Comparison of ENCODE assay signal across 28 cellular contexts in the genomic region with DNA sequence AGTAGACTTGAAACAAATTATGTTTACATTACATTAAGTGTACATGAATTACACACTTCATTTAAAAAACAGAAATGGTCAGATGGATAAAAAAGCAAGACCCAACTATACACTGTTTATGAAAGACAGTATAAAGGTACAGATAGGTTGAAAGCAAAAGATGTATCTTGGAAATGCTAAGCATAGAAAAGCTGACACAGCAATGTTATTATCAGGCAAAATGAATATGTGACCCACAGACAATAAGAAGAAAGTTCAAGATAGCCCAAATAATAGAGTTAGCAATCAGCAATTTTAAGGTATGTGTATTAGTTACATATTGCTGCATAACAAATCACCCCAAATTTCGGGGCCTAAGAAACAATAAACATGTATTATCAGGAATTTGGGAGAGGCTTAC.
"Had no signal": no experiment of that assay in that cellular context is flagged by ENCODE, and none has a peak within 500 bp of the region (broad histone marks: within the 10 kb centered on the region; RNA-seq: fewer than 3 reads in every experiment).

No MANE protein-coding gene starts in this region.

- FAIRE-seq: endometrium, islet of Langerhans, keratinocyte had no signal

- DNase-seq: dermis blood vessel endothelial cell; dorsolateral prefrontal cortex; effector CD4-positive, alpha-beta T cell; effector memory CD4-positive, alpha-beta T cell; erythroblast; esophagus squamous epithelium; foreskin fibroblast; foreskin melanocyte; gastrocnemius medialis; glutamatergic neuron; head of caudate nucleus; heart right ventricle; hippocampal formation; left cardiac atrium; left lung; left ventricle myocardium superior; lower lobe of right lung; mesenchymal stem cell; mucosa of descending colon; naive B cell; naive thymus-derived CD8-positive, alpha-beta T cell had no signal

- H3K27ac ChIP-seq: coronary artery, dorsolateral prefrontal cortex, epithelial cell of prostate, esophagus squamous epithelium, gastrocnemius medialis, heart right ventricle, left lung, lower lobe of right lung had no signal

- H3K36me3 Mint-ChIP-seq: mesothelial cell of epicardium; naive B cell; naive thymus-derived CD8-positive, alpha-beta T cell had no signal

- H3K27me3 ChIP-seq: dorsolateral prefrontal cortex, esophagus squamous epithelium, gastrocnemius medialis, heart right ventricle, left lung had no signal

- H3K27ac Mint-ChIP-seq: mesothelial cell of epicardium; naive B cell; naive thymus-derived CD8-positive, alpha-beta T cell had no signal

- H3K36me3 ChIP-seq: esophagus squamous epithelium, gastrocnemius medialis, heart right ventricle, left lung, lower lobe of right lung had no signal

- H3K4me3 ChIP-seq: coronary artery, dorsolateral prefrontal cortex, esophagus squamous epithelium, gastrocnemius medialis, heart right ventricle, left lung, lower lobe of right lung, mucosa of descending colon had no signal

- H3K4me3 Mint-ChIP-seq: mesothelial cell of epicardium; naive B cell; naive thymus-derived CD8-positive, alpha-beta T cell had no signal

- H3K4me1 ChIP-seq: esophagus squamous epithelium, gastrocnemius medialis, heart right ventricle, left lung, lower lobe of right lung had no signal

- H3K9me3 ChIP-seq: gastrocnemius medialis, heart right ventricle, lower lobe of right lung, mucosa of descending colon had no signal

- ATAC-seq: esophagus mucosa; gastrocnemius medialis; heart right ventricle; left cardiac atrium; left lung; left ventricle myocardium superior; lower lobe of right lung; mucosa of descending colon; naive thymus-derived CD8-positive, alpha-beta T cell had no signal

- H3K4me1 Mint-ChIP-seq: mesothelial cell of epicardium; naive B cell; naive thymus-derived CD8-positive, alpha-beta T cell had no signal
